ENCODE assay signal across 8 cellular contexts in genomic region chr20:63520594-63520938, GRCh38. TPM values are rescaled to one million over a fixed set of nuclear protein-coding genes. Genes with fewer than 3 reads are reported as not detected.
DNase-seq lines count a peak whose midpoint lies in the region; ATAC-seq and FAIRE-seq lines count a peak whose summit lies in the region.

TSS of gene PPDPF (plus strand) at chr20:63520765. CDS start at chr20:63521309, 544 bp downstream.

- DNase-seq in C1 segment of cervical spinal cord (lab: John Stamatoyannopoulos, UW) (peak in 13 of 14 donors; percentile 37 to 89 (median 70)), GM19239 (ENCODE audit: insufficient read length, low spot score) (peak; percentile 97), OCI-M1 (lab: John Stamatoyannopoulos, UW) (peak; percentile 58)
- DNase-seq in activated T-cell treated with anti-CD3 and anti-CD28 coated beads, Interleukin-2, amount 50 U/mL, for 4 hours = peak; percentile 81
- peak; percentile 88 for DNase-seq in stimulated activated CD8-positive, alpha-beta memory T cell treated with anti-CD3 and anti-CD28 coated beads, Interleukin-4, amount 100 ng/mL, for 48 hours

- H3K4me1 ChIP-seq in muscle layer of duodenum (ENCODE audit: control insufficient read depth in 1 of 2, insufficient read depth in 2 of 2, low read length in 2 of 2) = peaks cover 0 to 17% of the 10 kb centered on the region in 2 donors

- peak within 1 kb of the TSS; percentile 74 to 89 for H3K4me3 ChIP-seq in muscle layer of duodenum (ENCODE audit: low read depth in 1 of 2, low read length in 2 of 2)

- H3K4me3 Mint-ChIP-seq in activated T-cell treated with anti-CD3 and anti-CD28 coated beads, Interleukin-2, amount 50 U/mL, for 4 hours = peak within 1 kb of the TSS; percentile 82

- FAIRE-seq in GM19239 (lab: Jason Lieb, UNC) = peak; percentile 76

- peaks cover 4% of the 10 kb centered on the region for H3K27me3 ChIP-seq in muscle layer of duodenum (ENCODE audit: low read depth, low read length)

- peaks cover 1% of the 10 kb centered on the region for H3K27me3 Mint-ChIP-seq in activated T-cell treated with anti-CD3 and anti-CD28 coated beads, Interleukin-2, amount 50 U/mL, for 4 hours (ENCODE audit: low read depth)

- peak; percentile 55 for ATAC-seq in HG03442 (IDR thresholded peaks at IDR 0.05; ENCODE audit: unreplicated experiment)
- peak; percentile 88 to 91 for ATAC-seq in activated T-cell treated with anti-CD3 and anti-CD28 coated beads, Interleukin-2, amount 50 U/mL, for 4 hours
- peak; percentile 83 for ATAC-seq in esophagus mucosa

- peaks cover 15% of the 10 kb centered on the region for H3K4me1 Mint-ChIP-seq in activated T-cell treated with anti-CD3 and anti-CD28 coated beads, Interleukin-2, amount 50 U/mL, for 4 hours (ENCODE audit: low read depth)

- peaks cover 7% of the 10 kb centered on the region for H3K36me3 Mint-ChIP-seq in activated T-cell treated with anti-CD3 and anti-CD28 coated beads, Interleukin-2, amount 50 U/mL, for 4 hours (ENCODE audit: insufficient read depth)

- no peaks in the 10 kb centered on the region for H3K9me3 Mint-ChIP-seq in activated T-cell treated with anti-CD3 and anti-CD28 coated beads, Interleukin-2, amount 50 U/mL, for 4 hours

- H3K27ac ChIP-seq in muscle layer of duodenum (ENCODE audit: low read length) = peak within 1 kb of the TSS; percentile 72

- H3K9me3 ChIP-seq in muscle layer of duodenum (ENCODE audit: control insufficient read depth in 1 of 2, low read length in 2 of 2) = no peaks in the 10 kb centered on the region

- H3K36me3 ChIP-seq in muscle layer of duodenum (ENCODE audit: control insufficient read depth in 1 of 2, insufficient read depth in 2 of 2, low read length in 2 of 2) = peaks cover 0 to 6% of the 10 kb centered on the region in 2 donors

RNA-seq across cellular contexts. Expression of gene PPDPF, which starts in this region (rescaled TPM):
- 100 to 1,000 TPM; 137 to 171 (median 165) TPM for total RNA-seq in activated T-cell treated with anti-CD3 and anti-CD28 coated beads, Interleukin-2, amount 50 U/mL, for 4 hours
- total RNA-seq in esophagus mucosa = 459 TPM

Comparison
In these comparisons a context has a peak if more than half of its experiments do, and no peak if none do; other contexts are left out.
1. Peak in every context shown above with its lines: DNase-seq, ATAC-seq, H3K4me3 ChIP-seq and H3K27ac ChIP-seq.